In the genomic region with DNA sequence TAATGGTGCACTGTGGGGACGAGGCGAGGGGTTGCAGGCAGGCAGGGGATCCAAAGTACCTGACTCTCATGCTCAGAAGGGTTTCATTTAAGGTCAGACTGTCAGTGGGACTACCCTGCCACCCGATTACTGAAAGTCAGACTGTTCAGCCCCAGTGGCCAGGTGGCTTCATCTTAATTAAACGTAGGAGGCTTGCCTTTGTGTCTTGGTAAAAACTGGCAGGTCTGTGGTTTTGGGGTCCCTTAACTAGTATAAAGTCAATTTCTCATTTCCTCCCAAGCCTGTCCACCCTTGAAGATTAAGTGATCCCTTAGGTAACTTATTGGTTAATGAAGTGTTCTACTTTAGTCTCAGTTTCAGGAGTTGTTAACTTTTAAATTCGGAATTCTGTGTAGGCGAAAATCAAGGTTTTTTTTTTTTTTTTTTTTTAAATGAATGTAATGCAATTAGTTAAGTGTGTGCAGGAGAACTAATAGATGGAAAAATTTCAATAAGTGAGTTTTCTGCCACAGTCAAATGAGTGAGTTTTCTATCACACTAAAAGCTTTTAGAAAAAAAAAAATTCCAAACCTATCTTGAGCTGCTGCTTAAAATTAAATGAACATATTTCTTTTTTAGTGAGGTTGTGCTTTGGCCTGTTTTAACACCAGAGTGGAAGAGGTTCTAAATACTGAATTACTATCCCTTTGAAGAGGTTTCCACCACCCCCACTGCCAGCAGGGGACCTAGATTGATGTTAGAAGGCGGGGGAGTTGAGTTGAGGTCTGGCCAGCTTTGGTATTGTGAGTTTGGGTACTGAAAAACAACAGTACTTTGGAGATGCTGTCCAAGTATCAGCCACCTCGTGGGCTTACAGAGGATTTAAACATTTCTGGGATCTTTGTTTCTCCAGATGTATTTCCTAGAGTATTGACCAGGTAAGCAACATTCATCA, we compare ENCODE assay signal across 2 cellular contexts.
TF ChIP-seq lines count a peak whose summit lies in the region.

No MANE protein-coding gene starts in this region.

TF ChIP-seq in GM12891, 5 proteins besides CTCF, POLR2A, EP300 and RAD21 (continued from another document):
- 0 out of 2 replicates have a peak, but pooled peaks have one; percentile 11 for TF ChIP-seq TAF1 (IDR thresholded peaks at IDR 0.05; ENCODE audit: low read depth, low read length)
- peak; percentile 80 for TF ChIP-seq SPI1 (IDR thresholded peaks at IDR 0.05; ENCODE audit: low read depth, low read length)

TF ChIP-seq in K562, 482 proteins besides CTCF, POLR2A, EP300 and RAD21 (continued from another document):
- 0 out of 2 replicates have a peak, but pooled peaks have one; percentile 43 for TF ChIP-seq ERF (CRISPR knock-in tag; IDR thresholded peaks at IDR 0.05)
- TF ChIP-seq SOX6 (IDR thresholded peaks at IDR 0.05) = no peak
- TF ChIP-seq ZBED1 (IDR thresholded peaks at IDR 0.05) = no peak
- 0 out of 2 replicates have a peak, but pooled peaks have one; percentile 14 for TF ChIP-seq VEZF1 (CRISPR knock-in tag; IDR thresholded peaks at IDR 0.05)
- 0 out of 2 replicates have a peak, but pooled peaks have one; percentile 1 for TF ChIP-seq ILK (tag; IDR thresholded peaks at IDR 0.05; ENCODE audit: borderline replicate concordance, low read depth)
- TF ChIP-seq, protein P1, sequence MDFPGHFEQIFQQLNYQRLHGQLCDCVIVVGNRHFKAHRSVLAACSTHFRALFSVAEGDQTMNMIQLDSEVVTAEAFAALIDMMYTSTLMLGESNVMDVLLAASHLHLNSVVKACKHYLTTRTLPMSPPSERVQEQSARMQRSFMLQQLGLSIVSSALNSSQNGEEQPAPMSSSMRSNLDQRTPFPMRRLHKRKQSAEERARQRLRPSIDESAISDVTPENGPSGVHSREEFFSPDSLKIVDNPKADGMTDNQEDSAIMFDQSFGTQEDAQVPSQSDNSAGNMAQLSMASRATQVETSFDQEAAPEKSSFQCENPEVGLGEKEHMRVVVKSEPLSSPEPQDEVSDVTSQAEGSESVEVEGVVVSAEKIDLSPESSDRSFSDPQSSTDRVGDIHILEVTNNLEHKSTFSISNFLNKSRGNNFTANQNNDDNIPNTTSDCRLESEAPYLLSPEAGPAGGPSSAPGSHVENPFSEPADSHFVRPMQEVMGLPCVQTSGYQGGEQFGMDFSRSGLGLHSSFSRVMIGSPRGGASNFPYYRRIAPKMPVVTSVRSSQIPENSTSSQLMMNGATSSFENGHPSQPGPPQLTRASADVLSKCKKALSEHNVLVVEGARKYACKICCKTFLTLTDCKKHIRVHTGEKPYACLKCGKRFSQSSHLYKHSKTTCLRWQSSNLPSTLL (IDR thresholded peaks at IDR 0.05) = no peak
- TF ChIP-seq, protein P2, sequence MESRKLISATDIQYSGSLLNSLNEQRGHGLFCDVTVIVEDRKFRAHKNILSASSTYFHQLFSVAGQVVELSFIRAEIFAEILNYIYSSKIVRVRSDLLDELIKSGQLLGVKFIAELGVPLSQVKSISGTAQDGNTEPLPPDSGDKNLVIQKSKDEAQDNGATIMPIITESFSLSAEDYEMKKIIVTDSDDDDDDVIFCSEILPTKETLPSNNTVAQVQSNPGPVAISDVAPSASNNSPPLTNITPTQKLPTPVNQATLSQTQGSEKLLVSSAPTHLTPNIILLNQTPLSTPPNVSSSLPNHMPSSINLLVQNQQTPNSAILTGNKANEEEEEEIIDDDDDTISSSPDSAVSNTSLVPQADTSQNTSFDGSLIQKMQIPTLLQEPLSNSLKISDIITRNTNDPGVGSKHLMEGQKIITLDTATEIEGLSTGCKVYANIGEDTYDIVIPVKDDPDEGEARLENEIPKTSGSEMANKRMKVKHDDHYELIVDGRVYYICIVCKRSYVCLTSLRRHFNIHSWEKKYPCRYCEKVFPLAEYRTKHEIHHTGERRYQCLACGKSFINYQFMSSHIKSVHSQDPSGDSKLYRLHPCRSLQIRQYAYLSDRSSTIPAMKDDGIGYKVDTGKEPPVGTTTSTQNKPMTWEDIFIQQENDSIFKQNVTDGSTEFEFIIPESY (CRISPR knock-in tag; IDR thresholded peaks at IDR 0.05) = no peak
- no peak for TF ChIP-seq ZNF668 (CRISPR knock-in tag; IDR thresholded peaks at IDR 0.05)
- TF ChIP-seq RCOR1 (IDR thresholded peaks at IDR 0.05; ENCODE audit: borderline replicate concordance in 1 of 2, low read depth in 2 of 2, low read length in 2 of 2) = peak in 1 of 2 experiments; percentile 66; a peak in 2 of 4 replicates
- no peak for TF ChIP-seq RNF219 (CRISPR knock-in tag; IDR thresholded peaks at IDR 0.05)
- peak; percentile 4; the same call in 1 of the 2 replicates for TF ChIP-seq TEAD4 (IDR thresholded peaks at IDR 0.05; ENCODE audit: low read length)
- TF ChIP-seq TEAD4 (CRISPR knock-in tag; IDR thresholded peaks at IDR 0.05; ENCODE audit: borderline replicate concordance) = no peak
- TF ChIP-seq, protein P3, sequence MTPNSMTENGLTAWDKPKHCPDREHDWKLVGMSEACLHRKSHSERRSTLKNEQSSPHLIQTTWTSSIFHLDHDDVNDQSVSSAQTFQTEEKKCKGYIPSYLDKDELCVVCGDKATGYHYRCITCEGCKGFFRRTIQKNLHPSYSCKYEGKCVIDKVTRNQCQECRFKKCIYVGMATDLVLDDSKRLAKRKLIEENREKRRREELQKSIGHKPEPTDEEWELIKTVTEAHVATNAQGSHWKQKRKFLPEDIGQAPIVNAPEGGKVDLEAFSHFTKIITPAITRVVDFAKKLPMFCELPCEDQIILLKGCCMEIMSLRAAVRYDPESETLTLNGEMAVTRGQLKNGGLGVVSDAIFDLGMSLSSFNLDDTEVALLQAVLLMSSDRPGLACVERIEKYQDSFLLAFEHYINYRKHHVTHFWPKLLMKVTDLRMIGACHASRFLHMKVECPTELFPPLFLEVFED (CRISPR knock-in tag; conservative IDR thresholded peaks at IDR 0.05) = no peak
- TF ChIP-seq HNRNPL (IDR thresholded peaks at IDR 0.05; ENCODE audit: low read depth, low read length) = no peak
- TF ChIP-seq MEIS2 (IDR thresholded peaks at IDR 0.05; ENCODE audit: partially characterized antibody) = peak; percentile 62
- peak; percentile 58; the same call in 1 of the 2 replicates for TF ChIP-seq TCF7 (IDR thresholded peaks at IDR 0.05; ENCODE audit: borderline replicate concordance)
- TF ChIP-seq SMAD4 (CRISPR knock-in tag; conservative IDR thresholded peaks at IDR 0.05) = peak; percentile 50; the same call in 1 of the 2 replicates
- no peak for TF ChIP-seq CC2D1A (IDR thresholded peaks at IDR 0.05)
- peak; percentile 27; the same call in 1 of the 2 replicates for TF ChIP-seq RNF2 (IDR thresholded peaks at IDR 0.05)
- TF ChIP-seq RBM39 (optimal IDR thresholded peaks at IDR 0.05; ENCODE audit: low read depth, low read length) = no peak
- TF ChIP-seq ZEB2 (IDR thresholded peaks at IDR 0.05) = no peak
- no peak for TF ChIP-seq ARID2 (IDR thresholded peaks at IDR 0.05)
- TF ChIP-seq DPF2 (IDR thresholded peaks at IDR 0.05) = 0 out of 2 replicates have a peak, but pooled peaks have one; percentile 43
- peak; percentile 71 for TF ChIP-seq HMBOX1 (IDR thresholded peaks at IDR 0.05)
- peak in 1 of 2 experiments; percentile 67; a peak in 1 of 4 replicates for TF ChIP-seq MAZ (CRISPR knock-in tag; conservative IDR thresholded peaks at IDR 0.05 in 1 of 2, IDR thresholded peaks at IDR 0.05 in 1 of 2)
- TF ChIP-seq PKNOX1 (IDR thresholded peaks at IDR 0.05) = peak; percentile 54
- TF ChIP-seq, protein P4, sequence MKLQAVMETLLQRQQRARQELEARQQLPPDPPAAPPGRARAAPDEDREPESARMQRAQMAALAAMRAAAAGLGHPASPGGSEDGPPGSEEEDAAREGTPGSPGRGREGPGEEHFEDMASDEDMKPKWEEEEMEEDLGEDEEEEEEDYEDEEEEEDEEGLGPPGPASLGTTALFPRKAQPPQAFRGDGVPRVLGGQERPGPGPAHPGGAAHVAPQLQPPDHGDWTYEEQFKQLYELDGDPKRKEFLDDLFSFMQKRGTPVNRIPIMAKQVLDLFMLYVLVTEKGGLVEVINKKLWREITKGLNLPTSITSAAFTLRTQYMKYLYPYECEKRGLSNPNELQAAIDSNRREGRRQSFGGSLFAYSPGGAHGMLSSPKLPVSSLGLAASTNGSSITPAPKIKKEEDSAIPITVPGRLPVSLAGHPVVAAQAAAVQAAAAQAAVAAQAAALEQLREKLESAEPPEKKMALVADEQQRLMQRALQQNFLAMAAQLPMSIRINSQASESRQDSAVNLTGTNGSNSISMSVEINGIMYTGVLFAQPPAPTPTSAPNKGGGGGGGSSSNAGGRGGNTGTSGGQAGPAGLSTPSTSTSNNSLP (IDR thresholded peaks at IDR 0.05; ENCODE audit: borderline replicate concordance, low read depth, low read length) = peak; percentile 29; the same call in 1 of the 2 replicates
TF ChIP-seq in K562: peak in this region for 16.
